In genomic region chr3:10815487-10815886, GRCh38 we compare ENCODE assay signal across 21 cellular contexts. TPM values are rescaled to one million over a fixed set of nuclear protein-coding genes. Genes with fewer than 3 reads are reported as not detected.
DNase-seq lines count a peak whose midpoint lies in the region; ATAC-seq and TF ChIP-seq lines count a peak whose summit lies in the region.
"Had no signal": no experiment of that assay in that cellular context is flagged by ENCODE, and none has a peak within 500 bp of the region (broad histone marks: within the 10 kb centered on the region; RNA-seq: fewer than 3 reads in every experiment).

No MANE protein-coding gene starts in this region.

- H3K4me3 ChIP-seq in breast epithelium (peak overlapping the region in 2 of 3 donors; percentile 52 to 67), iPS-18c (ENCODE audit: insufficient read depth, low read depth, low read length) (peak overlapping the region; percentile 52; the same call in 1 of the 2 replicates), smooth muscle cell (no peak overlapping the region)
- H3K4me3 ChIP-seq: left lung, SJCRH30 had no signal

- peaks cover 0 to 4% of the 10 kb centered on the region in 2 donors for H3K4me1 ChIP-seq in breast epithelium
- H3K4me1 ChIP-seq in smooth muscle cell (ENCODE audit: low read depth) = no peaks in the 10 kb centered on the region
- H3K4me1 ChIP-seq: left lung, SJCRH30 had no signal

- DNase-seq in NCI-H2171 treated with DMSO at 0.1 percent for 48 hours (lab: John Stamatoyannopoulos, UW) (peak; percentile 2), NCI-H2171 (lab: John Stamatoyannopoulos, UW) (no peak), breast epithelium (ENCODE audit: low spot score in 2 of 2) (no peak), smooth muscle cell (lab: John Stamatoyannopoulos, UW; ENCODE audit: unreplicated experiment) (no peak)
- no peak for DNase-seq in activated CD4-positive, alpha-beta memory T cell treated with anti-CD3 and anti-CD28 coated beads, Interleukin-2, amount 10 ng/mL, durations not matched to agents 7 days and 5 days
- DNase-seq: 8988T; activated CD4-positive, alpha-beta T cell treated with anti-CD3 and anti-CD28 coated beads for 36 hours; activated naive CD4-positive, alpha-beta T cell; cortex of kidney; erythroblast; heart right ventricle; Karpas-422; left lung; NCI-H1417 treated with DMSO at 0.1 percent for 48 hours; NCI-H446 treated with DMSO at 0.1 percent for 48 hours; SJCRH30; T1000 had no signal

- no peak overlapping the region for H3K4me3 Mint-ChIP-seq in activated CD4-positive, alpha-beta memory T cell treated with anti-CD3 and anti-CD28 coated beads, Interleukin-2, amount 10 ng/mL, durations not matched to agents 7 days and 5 days
- H3K4me3 Mint-ChIP-seq: activated CD4-positive, alpha-beta T cell treated with anti-CD3 and anti-CD28 coated beads for 36 hours; stimulated activated naive CD8-positive, alpha-beta T cell treated with anti-CD3 and anti-CD28 coated beads, Interleukin-15, Interleukin-2, amounts not matched to agents 100 ng/mL and 50 ng/mL, for 24 hours had no signal

- no peaks in the 10 kb centered on the region for H3F3A ChIP-seq in smooth muscle cell (ENCODE audit: low read depth)

- no peaks in the 10 kb centered on the region for H3K79me2 ChIP-seq in smooth muscle cell (ENCODE audit: low read depth)

- H3K36me3 ChIP-seq in breast epithelium (no peaks in the 10 kb centered on the region), smooth muscle cell (ENCODE audit: low read depth) (no peaks in the 10 kb centered on the region)
- H3K36me3 ChIP-seq: heart right ventricle, left lung, SJCRH30 had no signal

- H3K27me3 Mint-ChIP-seq in activated CD4-positive, alpha-beta memory T cell treated with anti-CD3 and anti-CD28 coated beads, Interleukin-2, amount 10 ng/mL, durations not matched to agents 7 days and 5 days = peaks cover 27% of the 10 kb centered on the region

- H3K4me2 ChIP-seq in smooth muscle cell = peak overlapping the region; percentile 81

- TF ChIP-seq POLR2A in breast epithelium (IDR thresholded peaks at IDR 0.05) = no peak

- no peak overlapping the region for H2AFZ ChIP-seq in smooth muscle cell (ENCODE audit: low read depth)

- TF ChIP-seq CTCF in breast epithelium (IDR thresholded peaks at IDR 0.05) (no peak), smooth muscle cell (IDR thresholded peaks at IDR 0.05; ENCODE audit: borderline replicate concordance, insufficient read depth, poor library complexity, severe bottlenecking) (no peak)

- no peaks in the 10 kb centered on the region for H4K20me1 ChIP-seq in smooth muscle cell (ENCODE audit: low read depth)

- no peaks in the 10 kb centered on the region for H3K36me3 Mint-ChIP-seq in activated CD4-positive, alpha-beta memory T cell treated with anti-CD3 and anti-CD28 coated beads, Interleukin-2, amount 10 ng/mL, durations not matched to agents 7 days and 5 days (ENCODE audit: low read depth)

- H3K9me3 ChIP-seq in breast epithelium (no peaks in the 10 kb centered on the region), iPS-18c (ENCODE audit: control insufficient read depth, insufficient read depth, low read length) (peaks cover 2% of the 10 kb centered on the region), smooth muscle cell (replicated peaks; ENCODE audit: low read depth) (no peaks in the 10 kb centered on the region)
- H3K9me3 ChIP-seq: heart right ventricle, left lung, SJCRH30 had no signal

- no peak overlapping the region for H3K27ac Mint-ChIP-seq in activated CD4-positive, alpha-beta memory T cell treated with anti-CD3 and anti-CD28 coated beads, Interleukin-2, amount 10 ng/mL, durations not matched to agents 7 days and 5 days
- H3K27ac Mint-ChIP-seq: activated CD4-positive, alpha-beta T cell treated with anti-CD3 and anti-CD28 coated beads for 36 hours; stimulated activated naive CD8-positive, alpha-beta T cell treated with anti-CD3 and anti-CD28 coated beads, Interleukin-15, Interleukin-2, amounts not matched to agents 100 ng/mL and 50 ng/mL, for 24 hours had no signal

- H3K4me1 Mint-ChIP-seq in activated CD4-positive, alpha-beta memory T cell treated with anti-CD3 and anti-CD28 coated beads, Interleukin-2, amount 10 ng/mL, durations not matched to agents 7 days and 5 days = no peaks in the 10 kb centered on the region
- H3K4me1 Mint-ChIP-seq: activated CD4-positive, alpha-beta T cell treated with anti-CD3 and anti-CD28 coated beads for 36 hours had no signal

- ATAC-seq in HG03442 (IDR thresholded peaks at IDR 0.05; ENCODE audit: unreplicated experiment) (no peak), HG02840 (IDR thresholded peaks at IDR 0.05; ENCODE audit: low FRiP score, unreplicated experiment) (no peak)
- ATAC-seq: activated CD4-positive, alpha-beta T cell treated with anti-CD3 and anti-CD28 coated beads for 36 hours had no signal

- POLR2A ChIA-PET in activated CD4-positive, alpha-beta memory T cell treated with anti-CD3 and anti-CD28 coated beads, Interleukin-2, amount 10 ng/mL, durations not matched to agents 7 days and 5 days (lab: Charles Lee) = no interaction called here

- WGBS in smooth muscle cell (ENCODE audit: low lambda C conversion rate) = 88% methylated on average over 10 of the region's 10 CpGs

- H3K9ac ChIP-seq in smooth muscle cell (ENCODE audit: low read depth) = no peak overlapping the region

- CTCF ChIA-PET in activated CD4-positive, alpha-beta memory T cell treated with anti-CD3 and anti-CD28 coated beads, Interleukin-2, amount 10 ng/mL, durations not matched to agents 7 days and 5 days (lab: Charles Lee) = no interaction called here

- H3K27me3 ChIP-seq in breast epithelium (peaks cover 0 to 9% of the 10 kb centered on the region in 2 donors), smooth muscle cell (ENCODE audit: low read depth) (peaks cover 74% of the 10 kb centered on the region)
- H3K27me3 ChIP-seq: SJCRH30 had no signal

- H3K27ac ChIP-seq in breast epithelium (no peak overlapping the region), smooth muscle cell (ENCODE audit: low read depth) (no peak overlapping the region)
- H3K27ac ChIP-seq: heart right ventricle, left lung, SJCRH30 had no signal

- intact Hi-C loops in breast epithelium (cut with DNase I; ENCODE audit: low total_unique reads) = no loop called here

- no peaks in the 10 kb centered on the region for H3K9me3 Mint-ChIP-seq in activated CD4-positive, alpha-beta memory T cell treated with anti-CD3 and anti-CD28 coated beads, Interleukin-2, amount 10 ng/mL, durations not matched to agents 7 days and 5 days
- H3K9me3 Mint-ChIP-seq: stimulated activated naive CD8-positive, alpha-beta T cell treated with anti-CD3 and anti-CD28 coated beads, Interleukin-15, Interleukin-2, amounts not matched to agents 100 ng/mL and 50 ng/mL, for 24 hours had no signal

RNA-seq across cellular contexts. Expression of gene SLC6A11, which starts 0.5 kb away (rescaled TPM):
- total RNA-seq in breast epithelium = under 1 TPM in 2 of 3 donors, not detected in 1; under 0.01 to 0.15 TPM
- total RNA-seq in smooth muscle cell = not detected in 2 replicates
- polyA plus RNA-seq in smooth muscle cell = not detected in 2 replicates
- not detected for total RNA-seq in activated CD4-positive, alpha-beta memory T cell treated with anti-CD3 and anti-CD28 coated beads, Interleukin-2, amount 10 ng/mL, durations not matched to agents 7 days and 5 days
- total RNA-seq: activated CD4-positive, alpha-beta T cell treated with anti-CD3 and anti-CD28 coated beads for 36 hours; SJCRH30 had no signal
- polyA plus RNA-seq: heart right ventricle had no signal
